35 cellular contexts compared by ENCODE assay signal in genomic region chr3:160217675-160218074, GRCh38. TPM values are rescaled to one million over a fixed set of nuclear protein-coding genes. Genes with fewer than 3 reads are reported as not detected.
"Had no signal": no experiment of that assay in that cellular context is flagged by ENCODE, and none has a peak within 500 bp of the region (broad histone marks: within the 10 kb centered on the region; RNA-seq: fewer than 3 reads in every experiment).

No MANE protein-coding gene starts in this region.

- H3K9me3 ChIP-seq: adrenal gland, SJCRH30 had no signal

- H3K27ac Mint-ChIP-seq: activated CD4-positive, alpha-beta T cell treated with anti-CD3 and anti-CD28 coated beads, Interleukin-2, amount 10 ng/mL, durations not matched to agents 7 days and 5 days; activated CD8-positive, alpha-beta T cell treated with anti-CD3 and anti-CD28 coated beads, Interleukin-2, amount 10 ng/mL, durations not matched to agents 7 days and 5 days; activated naive CD4-positive, alpha-beta T cell treated with anti-CD3 and anti-CD28 coated beads, Interleukin-2, amount 50 U/mL, for 24 hours; activated naive CD8-positive, alpha-beta T cell treated with anti-CD3 and anti-CD28 coated beads, Interleukin-2, amount 10 ng/mL, durations not matched to agents 7 days and 5 days; activated T-cell treated with anti-CD3 and anti-CD28 coated beads, Interleukin-2, amount 50 U/mL, for 24 hours; activated T-helper 2 cell treated with anti-CD3 and anti-CD28 coated beads, Interferon-gamma antibody, Interleukin-2, Interleukin-4, amounts not matched to agents 10 μg/mL and 5 μg/mL and 100 μg/mL, durations not matched to agents 14 hours and 24 hours and 36 hours; brain had no signal

- H3K4me3 ChIP-seq: adrenal gland, SJCRH30 had no signal

- H3K36me3 Mint-ChIP-seq: activated naive CD4-positive, alpha-beta T cell treated with anti-CD3 and anti-CD28 coated beads, Interleukin-2, amount 50 U/mL, for 24 hours; activated naive CD8-positive, alpha-beta T cell treated with anti-CD3 and anti-CD28 coated beads, Interleukin-2, amount 10 ng/mL, durations not matched to agents 7 days and 5 days; brain had no signal

- H3K27ac ChIP-seq: adrenal gland, SJCRH30, VCaP had no signal

- H3K36me3 ChIP-seq: adrenal gland, SJCRH30 had no signal

- H3K4me1 Mint-ChIP-seq: activated CD4-positive, alpha-beta T cell treated with anti-CD3 and anti-CD28 coated beads, Interleukin-2, amount 10 ng/mL, durations not matched to agents 7 days and 5 days; activated naive CD4-positive, alpha-beta T cell treated with anti-CD3 and anti-CD28 coated beads, Interleukin-2, amount 50 U/mL, for 24 hours; activated naive CD8-positive, alpha-beta T cell treated with anti-CD3 and anti-CD28 coated beads, Interleukin-2, amount 10 ng/mL, durations not matched to agents 7 days and 5 days; brain had no signal

- H3K4me1 ChIP-seq: adrenal gland had no signal

- DNase-seq: activated CD4-positive, alpha-beta T cell treated with anti-CD3 and anti-CD28 coated beads for 1 hour; activated CD4-positive, alpha-beta T cell treated with anti-CD3 and anti-CD28 coated beads, Interleukin-2, amount 10 ng/mL, durations not matched to agents 7 days and 5 days; activated CD4-positive, alpha-beta T cell treated with anti-CD3 and anti-CD28 coated beads, Interleukin-2, amount 50 U/mL, for 48 hours; activated CD4-positive, CD25-positive, alpha-beta regulatory T cell; activated CD8-positive, alpha-beta T cell treated with anti-CD3 and anti-CD28 coated beads, Interleukin-2, amount 10 ng/mL, durations not matched to agents 7 days and 5 days; activated gamma-delta T cell; activated naive CD4-positive, alpha-beta T cell treated with Interleukin-2 at 50 U/mL for 16 hours; activated naive CD8-positive, alpha-beta T cell treated with anti-CD3 and anti-CD28 coated beads, Interleukin-2, amount 10 ng/mL, durations not matched to agents 7 days and 5 days; activated T-cell treated with anti-CD3 and anti-CD28 coated beads, Interleukin-2, amount 50 U/mL, for 24 hours; adrenal gland; caudate nucleus; cerebellar nuclear complex; Karpas-422; KBM-7; NCI-H1048; NCI-H1436 treated with DMSO at 0.1 percent for 48 hours; NCI-H1694 treated with DMSO at 0.1 percent for 48 hours; NCI-H2029; NCI-H2227 treated with DMSO at 0.1 percent for 48 hours; NCI-H446; NCI-H510A treated with DMSO at 0.1 percent for 48 hours; NCI-H526 treated with DMSO at 0.1 percent for 48 hours; NCI-H774; SHP77; SJCRH30; SW 1271; T-helper 1 cell; T-helper 2 cell; T-helper 9 cell had no signal

- ATAC-seq: activated CD8-positive, alpha-beta T cell treated with anti-CD3 and anti-CD28 coated beads, Interleukin-2, amount 10 ng/mL, durations not matched to agents 7 days and 5 days; Panc1 had no signal

- H3K4me3 Mint-ChIP-seq: activated CD4-positive, alpha-beta T cell treated with anti-CD3 and anti-CD28 coated beads, Interleukin-2, amount 10 ng/mL, durations not matched to agents 7 days and 5 days; activated CD8-positive, alpha-beta T cell treated with anti-CD3 and anti-CD28 coated beads, Interleukin-2, amount 10 ng/mL, durations not matched to agents 7 days and 5 days; activated naive CD4-positive, alpha-beta T cell treated with anti-CD3 and anti-CD28 coated beads, Interleukin-2, amount 50 U/mL, for 24 hours; activated naive CD8-positive, alpha-beta T cell treated with anti-CD3 and anti-CD28 coated beads, Interleukin-2, amount 10 ng/mL, durations not matched to agents 7 days and 5 days; activated T-cell treated with anti-CD3 and anti-CD28 coated beads, Interleukin-2, amount 50 U/mL, for 24 hours had no signal

- H3K9me3 Mint-ChIP-seq: activated CD4-positive, alpha-beta T cell treated with anti-CD3 and anti-CD28 coated beads, Interleukin-2, amount 10 ng/mL, durations not matched to agents 7 days and 5 days; activated naive CD4-positive, alpha-beta T cell treated with anti-CD3 and anti-CD28 coated beads, Interleukin-2, amount 50 U/mL, for 24 hours; activated naive CD8-positive, alpha-beta T cell treated with anti-CD3 and anti-CD28 coated beads, Interleukin-2, amount 10 ng/mL, durations not matched to agents 7 days and 5 days; activated T-cell treated with anti-CD3 and anti-CD28 coated beads, Interleukin-2, amount 50 U/mL, for 24 hours; activated T-helper 2 cell treated with anti-CD3 and anti-CD28 coated beads, Interferon-gamma antibody, Interleukin-2, Interleukin-4, amounts not matched to agents 10 μg/mL and 5 μg/mL and 100 μg/mL, durations not matched to agents 14 hours and 24 hours and 36 hours; brain had no signal

- H3K27me3 ChIP-seq: adrenal gland, SJCRH30 had no signal

RNA-seq across cellular contexts. Expression of gene C3orf80, which starts 7.5 kb away (rescaled TPM):
- total RNA-seq: activated CD4-positive, alpha-beta T cell treated with anti-CD3 and anti-CD28 coated beads, Interleukin-2, amount 10 ng/mL, durations not matched to agents 7 days and 5 days; activated CD8-positive, alpha-beta T cell treated with anti-CD3 and anti-CD28 coated beads, Interleukin-2, amount 10 ng/mL, durations not matched to agents 7 days and 5 days; activated naive CD8-positive, alpha-beta T cell treated with anti-CD3 and anti-CD28 coated beads, Interleukin-2, amount 10 ng/mL, durations not matched to agents 7 days and 5 days; bronchial epithelial cell had no signal
